8 cellular contexts compared by ENCODE assay signal in the genomic region with DNA sequence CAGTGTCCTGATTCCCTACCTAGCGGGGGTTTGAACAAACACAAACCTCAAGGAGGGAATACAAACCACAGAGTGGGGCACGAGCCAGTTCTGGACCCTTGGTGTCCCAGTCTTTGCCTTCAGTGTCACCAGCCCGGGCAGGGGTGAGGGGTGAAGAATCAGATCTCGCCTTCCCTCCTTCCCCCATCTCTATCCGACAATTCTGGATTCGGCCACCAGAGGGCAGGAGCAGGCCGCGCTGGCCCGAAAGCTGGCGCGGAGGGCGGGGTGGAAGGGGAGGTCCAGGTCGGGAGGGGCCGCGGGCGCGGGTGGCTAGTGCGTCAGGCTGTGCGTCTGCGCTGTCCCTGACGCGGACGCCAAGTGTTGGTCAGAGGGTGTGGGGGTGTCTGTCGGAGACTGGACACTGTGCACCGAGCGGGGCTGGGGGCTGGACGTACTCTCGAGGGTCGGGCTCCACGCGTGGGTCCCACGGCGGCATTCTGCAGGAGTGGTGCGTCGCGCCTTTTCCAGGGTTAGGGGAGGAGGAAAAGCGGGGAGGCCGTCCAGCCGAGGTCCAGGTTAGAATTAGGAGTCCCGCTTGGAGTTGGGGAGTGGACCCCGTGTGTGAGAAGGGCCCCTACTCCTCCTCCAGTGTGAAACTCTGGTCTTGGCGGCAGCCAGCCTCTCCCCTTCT. TPM values are rescaled to one million over a fixed set of nuclear protein-coding genes. Genes with fewer than 3 reads are reported as not detected.
A peak's percentile ranks its signal among the peaks of the same experiment; 100 is the strongest.
DNase-seq lines count a peak whose midpoint lies in the region; ATAC-seq, FAIRE-seq and TF ChIP-seq lines count a peak whose summit lies in the region.

No MANE protein-coding gene starts in this region.

- TF ChIP-seq CTCF in GM12873 (IDR thresholded peaks at IDR 0.05; ENCODE audit: insufficient read depth, low read depth, low read length, missing control alignments): peak; percentile 90
- peak; percentile 84 for TF ChIP-seq CTCF in epithelial cell of proximal tubule (conservative IDR thresholded peaks at IDR 0.05; ENCODE audit: low read depth, low read length)

- peak overlapping the region; percentile 44 for H3K4me3 ChIP-seq in epithelial cell of proximal tubule (ENCODE audit: low read depth, low read length)

- FAIRE-seq in HTR-8/SVneo (lab: Jason Lieb, UNC): peak; percentile 99

- DNase-seq in HTR-8/SVneo (ENCODE audit: insufficient read length, low spot score) (peak; percentile 93), NOMO-1 (lab: John Stamatoyannopoulos, UW; ENCODE audit: unreplicated experiment in 2 of 2) (peak; percentile 58 to 83), epithelial cell of proximal tubule (ENCODE audit: low read depth) (no peak), mucosa of gallbladder (ENCODE audit: low spot score) (peak; percentile 83)
- DNase-seq in activated CD8-positive, alpha-beta memory T cell treated with anti-CD3 and anti-CD28 coated beads, Interleukin-2, amount 50 U/mL, for 48 hours: peak; percentile 96
- DNase-seq in stimulated activated CD8-positive, alpha-beta memory T cell treated with anti-CD3 and anti-CD28 coated beads, Interleukin-4, amount 100 ng/mL, for 1 hour (ENCODE audit: low read depth in 2 of 2, low spot score in 1 of 2): peak; percentile 55 to 58

- no peak for ATAC-seq in HG02623 (IDR thresholded peaks at IDR 0.05; ENCODE audit: unreplicated experiment)

RNA-seq across cellular contexts. Expression of a gene that starts 2.9 kb away (rescaled TPM):
- not detected in 2 replicates for total RNA-seq in epithelial cell of proximal tubule
- not detected for total RNA-seq in mucosa of gallbladder

RNA-seq across cellular contexts. Expression of a gene that starts 11.1 kb away (rescaled TPM):
- not detected in 2 replicates for total RNA-seq in epithelial cell of proximal tubule
- total RNA-seq in mucosa of gallbladder: not detected

RNA-seq across cellular contexts. Expression of a gene that starts 36.6 kb away (rescaled TPM):
- total RNA-seq in epithelial cell of proximal tubule: not detected in 2 replicates
- total RNA-seq in mucosa of gallbladder: 0.14 TPM

RNA-seq across cellular contexts. Expression of a gene that starts 45.2 kb away (rescaled TPM):
- 1.1 TPM in 1 of 2 replicates, not detected in the other for total RNA-seq in epithelial cell of proximal tubule
- 0.29 TPM for total RNA-seq in mucosa of gallbladder
